Comparison of ENCODE assay signal across 22 cellular contexts in genomic region chr7:152865461-152865860, GRCh38.
DNase-seq lines count a peak whose midpoint lies in the region; ATAC-seq and TF ChIP-seq lines count a peak whose summit lies in the region.
"Had no signal": no experiment of that assay in that cellular context is flagged by ENCODE, and none has a peak within 500 bp of the region (broad histone marks: within the 10 kb centered on the region; RNA-seq: fewer than 3 reads in every experiment).

No MANE protein-coding gene starts in this region.

- H3K36me3 ChIP-seq in colonic mucosa = no peaks in the 10 kb centered on the region

- no peaks in the 10 kb centered on the region for H3K36me3 Mint-ChIP-seq in activated CD4-positive, alpha-beta T cell treated with anti-CD3 and anti-CD28 coated beads, Interleukin-2, amount 10 ng/mL, durations not matched to agents 24 days and 14 days (ENCODE audit: low read depth)
- H3K36me3 Mint-ChIP-seq in activated naive CD8-positive, alpha-beta T cell treated with anti-CD3 and anti-CD28 coated beads, Interleukin-2, amount 50 U/mL, for 24 hours (ENCODE audit: low read depth) = peaks cover 13% of the 10 kb centered on the region
- peaks cover 10% of the 10 kb centered on the region for H3K36me3 Mint-ChIP-seq in activated naive CD8-positive, alpha-beta T cell treated with anti-CD3 and anti-CD28 coated beads for 36 hours
- peaks cover 4% of the 10 kb centered on the region for H3K36me3 Mint-ChIP-seq in nephron (ENCODE audit: low read depth)

- no peaks in the 10 kb centered on the region for H3K9me3 Mint-ChIP-seq in activated CD4-positive, alpha-beta T cell treated with anti-CD3 and anti-CD28 coated beads, Interleukin-2, amount 10 ng/mL, durations not matched to agents 24 days and 14 days
- no peaks in the 10 kb centered on the region for H3K9me3 Mint-ChIP-seq in activated naive CD8-positive, alpha-beta T cell treated with anti-CD3 and anti-CD28 coated beads, Interleukin-2, amount 50 U/mL, for 24 hours
- H3K9me3 Mint-ChIP-seq in activated naive CD8-positive, alpha-beta T cell treated with anti-CD3 and anti-CD28 coated beads for 36 hours = no peaks in the 10 kb centered on the region
- H3K9me3 Mint-ChIP-seq in nephron = no peaks in the 10 kb centered on the region

- no peak for TF ChIP-seq CTCF in nephron (IDR thresholded peaks at IDR 0.05; ENCODE audit: unreplicated experiment in 3 of 3)
- TF ChIP-seq CTCF in colonic mucosa (IDR thresholded peaks at IDR 0.05) = no peak

- H3K27ac ChIP-seq in colonic mucosa = no peak overlapping the region

- no peak overlapping the region for H3K27ac Mint-ChIP-seq in activated CD4-positive, alpha-beta T cell treated with anti-CD3 and anti-CD28 coated beads, Interleukin-2, amount 10 ng/mL, durations not matched to agents 24 days and 14 days
- peak overlapping the region; percentile 23 for H3K27ac Mint-ChIP-seq in activated naive CD8-positive, alpha-beta T cell treated with anti-CD3 and anti-CD28 coated beads, Interleukin-2, amount 50 U/mL, for 24 hours
- H3K27ac Mint-ChIP-seq in activated naive CD8-positive, alpha-beta T cell treated with anti-CD3 and anti-CD28 coated beads for 36 hours = no peak overlapping the region
- peak overlapping the region in 2 of 3 experiments; percentile 31 to 60 for H3K27ac Mint-ChIP-seq in nephron

- intact Hi-C loops in activated CD4-positive, alpha-beta T cell treated with anti-CD3 and anti-CD28 coated beads, Interleukin-2, amount 10 ng/mL, durations not matched to agents 24 days and 14 days (cut with micrococcal nuclease) = no loop called here
- intact Hi-C loops in colonic mucosa (cut with DNase I) = no loop called here

- no peaks in the 10 kb centered on the region for H3K4me1 ChIP-seq in colonic mucosa

- H3K4me1 Mint-ChIP-seq in activated CD4-positive, alpha-beta T cell treated with anti-CD3 and anti-CD28 coated beads, Interleukin-2, amount 10 ng/mL, durations not matched to agents 24 days and 14 days = no peaks in the 10 kb centered on the region
- H3K4me1 Mint-ChIP-seq in activated naive CD8-positive, alpha-beta T cell treated with anti-CD3 and anti-CD28 coated beads, Interleukin-2, amount 50 U/mL, for 24 hours = peaks cover 5% of the 10 kb centered on the region
- H3K4me1 Mint-ChIP-seq in activated naive CD8-positive, alpha-beta T cell treated with anti-CD3 and anti-CD28 coated beads for 36 hours = peaks cover 3% of the 10 kb centered on the region
- no peaks in the 10 kb centered on the region for H3K4me1 Mint-ChIP-seq in nephron

- H3K27me3 Mint-ChIP-seq in activated CD4-positive, alpha-beta T cell treated with anti-CD3 and anti-CD28 coated beads, Interleukin-2, amount 10 ng/mL, durations not matched to agents 24 days and 14 days = no peaks in the 10 kb centered on the region
- no peaks in the 10 kb centered on the region for H3K27me3 Mint-ChIP-seq in activated naive CD8-positive, alpha-beta T cell treated with anti-CD3 and anti-CD28 coated beads, Interleukin-2, amount 50 U/mL, for 24 hours
- H3K27me3 Mint-ChIP-seq in activated naive CD8-positive, alpha-beta T cell treated with anti-CD3 and anti-CD28 coated beads for 36 hours = no peaks in the 10 kb centered on the region
- no peaks in the 10 kb centered on the region for H3K27me3 Mint-ChIP-seq in nephron (ENCODE audit: low read depth)

- no peaks in the 10 kb centered on the region for H3K27me3 ChIP-seq in colonic mucosa

- no peaks in the 10 kb centered on the region for H3K9me3 ChIP-seq in colonic mucosa

- no peak for ATAC-seq in activated naive CD8-positive, alpha-beta T cell treated with anti-CD3 and anti-CD28 coated beads, Interleukin-2, amount 50 U/mL, for 24 hours
- ATAC-seq in HG03095 (IDR thresholded peaks at IDR 0.05; ENCODE audit: unreplicated experiment) = no peak
- ATAC-seq in HG02571 (IDR thresholded peaks at IDR 0.05; ENCODE audit: unreplicated experiment) = no peak
- ATAC-seq: HepG2 had no signal

- H3K9ac ChIP-seq in colonic mucosa (ENCODE audit: low read depth in 2 of 2, low read length in 2 of 2) = no peak overlapping the region

- no peak overlapping the region for H3K4me3 Mint-ChIP-seq in activated CD4-positive, alpha-beta T cell treated with anti-CD3 and anti-CD28 coated beads, Interleukin-2, amount 10 ng/mL, durations not matched to agents 24 days and 14 days
- no peak overlapping the region for H3K4me3 Mint-ChIP-seq in activated naive CD8-positive, alpha-beta T cell treated with anti-CD3 and anti-CD28 coated beads, Interleukin-2, amount 50 U/mL, for 24 hours
- no peak overlapping the region for H3K4me3 Mint-ChIP-seq in activated naive CD8-positive, alpha-beta T cell treated with anti-CD3 and anti-CD28 coated beads for 36 hours
- H3K4me3 Mint-ChIP-seq in nephron = no peak overlapping the region

- DNase-seq in activated CD4-positive, alpha-beta T cell treated with anti-CD3 and anti-CD28 coated beads, Interleukin-2, amount 10 ng/mL, durations not matched to agents 24 days and 14 days = peak; percentile 41
- no peak for DNase-seq in activated CD4-positive, alpha-beta T cell treated with anti-CD3 and anti-CD28 coated beads for 48 hours
- DNase-seq in activated naive CD8-positive, alpha-beta T cell treated with anti-CD3 and anti-CD28 coated beads, Interleukin-2, amount 50 U/mL, for 24 hours = no peak
- no peak for DNase-seq in activated naive CD8-positive, alpha-beta T cell treated with anti-CD3 and anti-CD28 coated beads for 36 hours
- DNase-seq in colonic mucosa = no peak
- DNase-seq: 8988T, ACHN, Calu3, DMS79 treated with DMSO at 0.1 percent for 48 hours, GF-D8, MV-4-11, NCI-H1105, NCI-H1436 treated with DMSO at 0.1 percent for 48 hours, NCI-H187 treated with DMSO at 0.1 percent for 48 hours, NCI-H2171 treated with DMSO at 0.1 percent for 48 hours, NCI-H524, NCI-H748 treated with DMSO at 0.1 percent for 48 hours, SIG-M5 had no signal

- no peak overlapping the region for H3K4me3 ChIP-seq in colonic mucosa

Comparison
In these comparisons a context has a peak if more than half of its experiments do, and no peak if none do; other contexts are left out.
1. H3K27ac Mint-ChIP-seq: peak in activated naive CD8-positive, alpha-beta T cell treated with anti-CD3 and anti-CD28 coated beads, Interleukin-2, amount 50 U/mL, for 24 hours (single experiment) and nephron (2 of 3); none in activated CD4-positive, alpha-beta T cell treated with anti-CD3 and anti-CD28 coated beads, Interleukin-2, amount 10 ng/mL, durations not matched to agents 24 days and 14 days (single experiment) and activated naive CD8-positive, alpha-beta T cell treated with anti-CD3 and anti-CD28 coated beads for 36 hours (single experiment).